ENCODE assay signal across 9 cellular contexts in genomic region chr1:223716302-223716862, GRCh38. TPM values are rescaled to one million over a fixed set of nuclear protein-coding genes. Genes with fewer than 3 reads are reported as not detected.
DNase-seq lines count a peak whose midpoint lies in the region; ATAC-seq and TF ChIP-seq lines count a peak whose summit lies in the region.
"Had no signal": no experiment of that assay in that cellular context is flagged by ENCODE, and none has a peak within 500 bp of the region (broad histone marks: within the 10 kb centered on the region; RNA-seq: fewer than 3 reads in every experiment).

No MANE protein-coding gene starts in this region.

- H4K20me1 ChIP-seq in H9 (ENCODE audit: control insufficient read depth, insufficient read depth, insufficient read length): no peaks in the 10 kb centered on the region

- H3K23me2 ChIP-seq in H9 (ENCODE audit: insufficient read length, low read depth, low read length, poor library complexity, severe bottlenecking): peaks cover 6% of the 10 kb centered on the region

- H3K79me1 ChIP-seq in H9 (ENCODE audit: insufficient read depth, low read depth, low read length, poor library complexity, severe bottlenecking): no peaks in the 10 kb centered on the region

- no peak overlapping the region for H2BK20ac ChIP-seq in H9 (ENCODE audit: low read depth, low read length, poor library complexity, severe bottlenecking)

- H3K56ac ChIP-seq in H9 (ENCODE audit: insufficient read length, low read depth, low read length): no peak overlapping the region

- H2AFZ ChIP-seq in H9 (ENCODE audit: low read length): no peak overlapping the region

- H2BK120ac ChIP-seq in H9 (ENCODE audit: low read depth, low read length, poor library complexity, severe bottlenecking): no peak overlapping the region

- TF ChIP-seq POLR2A in Peyer's patch (IDR thresholded peaks at IDR 0.05): no peak

- H4K5ac ChIP-seq in H9 (ENCODE audit: insufficient read length, low read depth, low read length): no peak overlapping the region

- no peak overlapping the region for H2AK5ac ChIP-seq in H9 (ENCODE audit: insufficient read length, low read length)

- H2BK5ac ChIP-seq in H9 (ENCODE audit: insufficient read length, low read length): no peak overlapping the region

- no peaks in the 10 kb centered on the region for H3K9me3 Mint-ChIP-seq in brain
- no peaks in the 10 kb centered on the region for H3K9me3 Mint-ChIP-seq in H9

- no peak overlapping the region for H3K9ac ChIP-seq in H9 (ENCODE audit: extremely low read depth, insufficient read length, low read length)

- no CpG with 5 or more reads among the region's 7 CpGs for WGBS in H9 (ENCODE audit: extremely low coverage, insufficient read length, low lambda C conversion rate)

- no peak overlapping the region for H3K18ac ChIP-seq in H9 (ENCODE audit: insufficient read length, low read depth, low read length)

- H3K36me3 Mint-ChIP-seq in brain (peaks cover 38% of the 10 kb centered on the region), H9 (ENCODE audit: insufficient read depth in 1 of 3, low read depth in 3 of 3) (peaks cover 17 to 22% (median 19%) of the 10 kb centered on the region in 3 experiments; a peak in 6 of 7 replicates)

- H3K4me3 ChIP-seq in Peyer's patch (peak overlapping the region in 2 of 4 donors; percentile 2 to 5), retinal pigment epithelial cell (ENCODE audit: low read length) (peak overlapping the region; percentile 14)
- H3K4me3 ChIP-seq: lung had no signal

- no peak overlapping the region for H3T11ph ChIP-seq in H9 (ENCODE audit: low read length)

- DNase-seq in Peyer's patch (peak in 2 of 3 donors; percentile 61 to 72), retinal pigment epithelial cell (ENCODE audit: low read depth) (no peak), epidermal melanocyte (ENCODE audit: insufficient read length, low spot score) (no peak), H9 (no peak)

- H3K14ac ChIP-seq in H9 (ENCODE audit: insufficient read depth, low read length): no peak overlapping the region

- TF ChIP-seq CTCF in Peyer's patch (IDR thresholded peaks at IDR 0.05) (no peak), brain (conservative IDR thresholded peaks at IDR 0.05) (no peak), retinal pigment epithelial cell (conservative IDR thresholded peaks at IDR 0.05; ENCODE audit: low read depth, low read length) (no peak), H9 (conservative IDR thresholded peaks at IDR 0.05) (no peak)

- H3K36me3 ChIP-seq in Peyer's patch: peaks cover 0 to 21% (median 0%) of the 10 kb centered on the region in 3 donors

- ATAC-seq in GM18511 (IDR thresholded peaks at IDR 0.05; ENCODE audit: unreplicated experiment) (peak; percentile 47), HG02571 (IDR thresholded peaks at IDR 0.05; ENCODE audit: unreplicated experiment) (peak; percentile 32), HG02763 (IDR thresholded peaks at IDR 0.05; ENCODE audit: unreplicated experiment) (no peak)

- H3K4me1 ChIP-seq in Peyer's patch: peaks cover 8 to 60% (median 29%) of the 10 kb centered on the region in 4 donors
- H3K4me1 ChIP-seq in H9 (ENCODE audit: insufficient read depth, low read length): peaks cover 8% of the 10 kb centered on the region; the same call in 1 of the 2 replicates

- no peak overlapping the region for H3K4me2 ChIP-seq in H9 (ENCODE audit: insufficient read depth, insufficient read length, low read length)

- H3K23ac ChIP-seq in H9 (ENCODE audit: insufficient read length, low read depth, low read length): no peak overlapping the region

- H3K27me3 Mint-ChIP-seq in brain: peaks cover 12% of the 10 kb centered on the region
- peaks cover 82% of the 10 kb centered on the region for H3K27me3 Mint-ChIP-seq in H9 (ENCODE audit: low read depth)

- H3K4me1 Mint-ChIP-seq in brain: peaks cover 47% of the 10 kb centered on the region
- H3K4me1 Mint-ChIP-seq in H9: peaks cover 45 to 54% of the 10 kb centered on the region in 2 experiments

- H2BK12ac ChIP-seq in H9 (ENCODE audit: insufficient read length, low read depth, low read length): no peak overlapping the region

- H3K27ac Mint-ChIP-seq in brain: peak overlapping the region in 4 of 5 experiments; percentile 25 to 72 (median 68)
- H3K27ac Mint-ChIP-seq in H9: no peak overlapping the region

- H3K4ac ChIP-seq in H9 (ENCODE audit: low read depth, low read length): no peak overlapping the region

- no peak overlapping the region for H4K91ac ChIP-seq in H9 (ENCODE audit: insufficient read length, low read depth, low read length)

- H3K27ac ChIP-seq in Peyer's patch (peak overlapping the region; percentile 18 to 61 (median 50)), H9 (ENCODE audit: insufficient read length, low read depth, low read length) (no peak overlapping the region)

- no peaks in the 10 kb centered on the region for H3K79me2 ChIP-seq in H9 (ENCODE audit: insufficient read depth, low read length)

- no peak overlapping the region for H4K8ac ChIP-seq in H9 (replicated peaks; ENCODE audit: insufficient read length, low read depth, low read length)

- no peaks in the 10 kb centered on the region for H3K27me3 ChIP-seq in Peyer's patch
- peaks cover 33% of the 10 kb centered on the region; the same call in 1 of the 2 replicates for H3K27me3 ChIP-seq in H9 (ENCODE audit: insufficient read depth, low read length)

- H2BK15ac ChIP-seq in H9 (ENCODE audit: low read depth, low read length): no peak overlapping the region

- H3K9me3 ChIP-seq in Peyer's patch (peaks cover 0 to 5% (median 0%) of the 10 kb centered on the region in 4 donors), H9 (ENCODE audit: control insufficient read depth, low read depth, low read length) (no peaks in the 10 kb centered on the region)

- peak overlapping the region in 1 of 5 experiments; percentile 85 for H3K4me3 Mint-ChIP-seq in brain
- no peak overlapping the region for H3K4me3 Mint-ChIP-seq in H9

RNA-seq across cellular contexts. Expression of gene CAPN2, which starts 4.0 kb away (rescaled TPM):
- total RNA-seq in Peyer's patch: 100 to 1,000 TPM; 143 to 276 (median 202) TPM
- polyA plus RNA-seq in brain (ENCODE audit: insufficient read depth, low read depth, low replicate concordance): 69.0 TPM
- 31.3 and 32.2 TPM in 2 replicates for total RNA-seq in H9 (2021)

RNA-seq across cellular contexts. Expression of gene CAPN8, which starts 50.9 kb away (rescaled TPM):
- 10 to 100 TPM in 3 of 4 donors, 1 to 10 TPM in 1; 9.9 to 74.0 (median 31.4) TPM for total RNA-seq in Peyer's patch
- polyA plus RNA-seq in brain (ENCODE audit: insufficient read depth, low read depth, low replicate concordance): 0.61 TPM
- total RNA-seq in H9 (2021): not detected in 2 replicates

Comparison
In these comparisons a context has a peak if more than half of its experiments do, and no peak if none do; other contexts are left out.
1. DNase-seq: peak in Peyer's patch (2 of 3); none in retinal pigment epithelial cell (single experiment), epidermal melanocyte (single experiment) and H9 (single experiment).
2. H3K27ac Mint-ChIP-seq: peak in brain (4 of 5); none in H9 (0 of 3).
3. RNA of gene CAPN8, which starts 50.9 kb away (total RNA-seq): 9.9 to 74.0 TPM in Peyer's patch; not detected in H9; every median in the first group is over 10 times any median in the second.